In genomic region chr2:25076749-25077148, GRCh38 we compare ENCODE assay signal across 18 cellular contexts. TPM values are rescaled to one million over a fixed set of nuclear protein-coding genes. Genes with fewer than 3 reads are reported as not detected.
DNase-seq lines count a peak whose midpoint lies in the region; ATAC-seq and TF ChIP-seq lines count a peak whose summit lies in the region.
"Had no signal": no experiment of that assay in that cellular context is flagged by ENCODE, and none has a peak within 500 bp of the region (broad histone marks: within the 10 kb centered on the region; RNA-seq: fewer than 3 reads in every experiment).

No MANE protein-coding gene starts in this region.

- 42 to 52% methylated on average over 5 of the region's 5 CpGs for WGBS in tibial nerve, 2 donors
- WGBS in ovary, 3 donors: 58 to 71% (median 69%) methylated on average over 5 of the region's 5 CpGs

- H3K4me3 ChIP-seq in left ventricle myocardium inferior (no peak overlapping the region), right atrium auricular region (no peak overlapping the region), tibial nerve (no peak overlapping the region), ovary (no peak overlapping the region)

- no peak for ATAC-seq in HG03378 (IDR thresholded peaks at IDR 0.05; ENCODE audit: unreplicated experiment)

- no peaks in the 10 kb centered on the region for H3K36me3 ChIP-seq in left ventricle myocardium inferior
- H3K36me3 ChIP-seq in right atrium auricular region: no peaks in the 10 kb centered on the region
- H3K36me3 ChIP-seq in tibial nerve: no peaks in the 10 kb centered on the region
- no peaks in the 10 kb centered on the region for H3K36me3 ChIP-seq in ovary

- intact Hi-C loops in left ventricle myocardium inferior (cut with micrococcal nuclease): no loop called here
- intact Hi-C loops in ovary (cut with DNase I): no loop called here

- H3K9me3 Mint-ChIP-seq in type B pancreatic cell: no peaks in the 10 kb centered on the region
- H3K9me3 Mint-ChIP-seq: endodermal cell, IgD-negative memory B cell had no signal

- peaks cover 26% of the 10 kb centered on the region for H3K4me1 Mint-ChIP-seq in type B pancreatic cell (ENCODE audit: unreplicated experiment)

- H3K27ac ChIP-seq in left ventricle myocardium inferior (replicated peaks) (peak overlapping the region; percentile 72), right atrium auricular region (peak overlapping the region in 1 of 2 donors; percentile 13), cingulate gyrus (ENCODE audit: low read depth, low read length) (peak overlapping the region; percentile 55), tibial nerve (no peak overlapping the region), ovary (no peak overlapping the region)

- no peaks in the 10 kb centered on the region for H3K9me3 ChIP-seq in left ventricle myocardium inferior (replicated peaks)
- H3K9me3 ChIP-seq in right atrium auricular region: no peaks in the 10 kb centered on the region
- no peaks in the 10 kb centered on the region for H3K9me3 ChIP-seq in tibial nerve
- H3K9me3 ChIP-seq in ovary: no peaks in the 10 kb centered on the region

- no peaks in the 10 kb centered on the region for H3K27me3 ChIP-seq in left ventricle myocardium inferior (ENCODE audit: low read depth)
- no peaks in the 10 kb centered on the region for H3K27me3 ChIP-seq in right atrium auricular region
- no peaks in the 10 kb centered on the region for H3K27me3 ChIP-seq in tibial nerve
- H3K27me3 ChIP-seq in ovary: no peaks in the 10 kb centered on the region

- no peak overlapping the region for H3K27ac Mint-ChIP-seq in type B pancreatic cell
- H3K27ac Mint-ChIP-seq: endodermal cell, IgD-negative memory B cell had no signal

- DNase-seq in left ventricle myocardium inferior (no peak), right atrium auricular region (ENCODE audit: low spot score) (no peak), NCI-H2171 (lab: John Stamatoyannopoulos, UW) (peak; percentile 34), type B pancreatic cell (ENCODE audit: extremely low spot score, unreplicated experiment) (no peak), tibial nerve (ENCODE audit: low spot score in 2 of 2) (no peak), ovary (no peak)
- DNase-seq: activated CD8-positive, alpha-beta memory T cell treated with anti-CD3 and anti-CD28 coated beads, Interleukin-2, amount 50 U/mL, for 4 hours; amniotic stem cell; Calu3; endodermal cell; GOT3; MV-4-11; NCI-H446 treated with DMSO at 0.1 percent for 48 hours; occipital lobe; stimulated activated CD4-positive, alpha-beta T cell treated with anti-CD3 and anti-CD28 coated beads, Interleukin-4, amount 100 ng/mL, for 1 hour had no signal

- TF ChIP-seq POLR2A in tibial nerve (IDR thresholded peaks at IDR 0.05): no peak
- no peak for TF ChIP-seq POLR2A in ovary (IDR thresholded peaks at IDR 0.05)

- H3K4me1 ChIP-seq in left ventricle myocardium inferior: peaks cover 50% of the 10 kb centered on the region
- peaks cover 0 to 40% of the 10 kb centered on the region in 2 donors for H3K4me1 ChIP-seq in right atrium auricular region
- H3K4me1 ChIP-seq in tibial nerve: peaks cover 0 to 22% (median 7%) of the 10 kb centered on the region in 4 donors
- H3K4me1 ChIP-seq in ovary (ENCODE audit: insufficient read depth): peaks cover 3% of the 10 kb centered on the region

- H3K4me3 Mint-ChIP-seq in type B pancreatic cell: peak overlapping the region; percentile 23
- H3K4me3 Mint-ChIP-seq: endodermal cell, IgD-negative memory B cell had no signal

- peaks cover 8% of the 10 kb centered on the region for H3K27me3 Mint-ChIP-seq in type B pancreatic cell

- TF ChIP-seq EP300 in tibial nerve (IDR thresholded peaks at IDR 0.05) (no peak), ovary (IDR thresholded peaks at IDR 0.05) (no peak)

- peaks cover 10% of the 10 kb centered on the region for H3K36me3 Mint-ChIP-seq in type B pancreatic cell

- TF ChIP-seq CTCF in left ventricle myocardium inferior (IDR thresholded peaks at IDR 0.05; ENCODE audit: borderline replicate concordance) (no peak), right atrium auricular region (IDR thresholded peaks at IDR 0.05) (no peak), type B pancreatic cell (conservative IDR thresholded peaks at IDR 0.05) (no peak), tibial nerve (IDR thresholded peaks at IDR 0.05) (no peak), ovary (IDR thresholded peaks at IDR 0.05) (no peak)

RNA-seq across cellular contexts. Expression of gene EFR3B, which starts 34.9 kb away (rescaled TPM):
- total RNA-seq in left ventricle myocardium inferior (8.7 TPM), right atrium auricular region (10 to 100 TPM in 1 of 2 donors, 1 to 10 TPM in 1; 2.6 to 10.8 TPM), type B pancreatic cell (ENCODE audit: low replicate concordance) (5.3 and 12.4 TPM in 2 replicates), tibial nerve (1 to 10 TPM; 5.4 to 7.1 (median 5.7) TPM), ovary (1 to 10 TPM in 6 of 7 donors, under 1 TPM in 1; 0.36 to 4.5 (median 1.5) TPM)
- polyA plus RNA-seq in ovary: under 1 TPM; 0.45 to 0.93 TPM

Comparison
In these comparisons a context has a peak if more than half of its experiments do, and no peak if none do; other contexts are left out.
1. H3K27ac ChIP-seq: peak in left ventricle myocardium inferior (single experiment) and cingulate gyrus (single experiment); none in tibial nerve (0 of 4) and ovary (0 of 2).